ENCODE assay signal across 8 cellular contexts in the genomic region with DNA sequence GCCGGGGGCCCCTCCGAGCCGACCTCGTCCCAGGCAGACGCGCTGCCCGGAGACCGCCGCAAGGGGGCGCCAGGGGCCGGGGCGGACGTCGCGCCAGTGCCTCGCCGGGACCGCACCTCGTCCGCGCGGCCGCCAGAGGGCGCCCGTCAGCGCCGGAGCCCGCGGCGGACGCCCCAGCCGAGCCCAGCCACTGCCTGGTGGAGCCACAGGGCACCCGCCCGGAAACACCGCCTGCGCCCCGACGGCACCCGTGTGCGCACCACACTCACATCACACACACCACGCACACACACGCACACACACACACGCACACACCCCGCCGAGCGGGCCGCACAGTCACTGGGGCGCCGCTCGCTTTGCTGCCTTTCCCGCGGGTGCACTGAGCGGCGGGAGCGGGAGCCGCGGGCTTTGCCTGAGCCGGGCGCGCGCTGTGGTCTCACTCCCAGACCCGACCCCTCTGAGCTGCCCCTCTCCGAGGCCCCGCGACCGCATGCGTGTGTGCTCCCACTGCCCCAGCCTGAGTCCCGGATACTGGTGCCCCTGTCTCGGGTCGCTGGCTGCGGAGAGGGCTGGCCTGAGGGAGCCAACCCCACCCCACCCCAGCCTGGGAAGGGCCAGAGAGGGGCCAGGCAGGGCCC.
DNase-seq lines count a peak whose midpoint lies in the region; ATAC-seq and TF ChIP-seq lines count a peak whose summit lies in the region.

No MANE protein-coding gene starts in this region.

- ATAC-seq in HG03280 (IDR thresholded peaks at IDR 0.05; ENCODE audit: unreplicated experiment) = peak; percentile 84

- H3K27ac ChIP-seq in C4-2B (no peak overlapping the region), ascending aorta (no peak overlapping the region)

- intact Hi-C loops in ascending aorta (cut with DNase I) = no loop called here

- H3K9ac ChIP-seq in iPS-15b (ENCODE audit: low read depth, low read length) = peak overlapping the region; percentile 28

- H3K27me3 ChIP-seq in ascending aorta (no peaks in the 10 kb centered on the region), iPS-15b (ENCODE audit: control insufficient read depth, insufficient read depth, low read length) (peaks cover 12% of the 10 kb centered on the region)

- H3K4me3 ChIP-seq in ascending aorta = peak overlapping the region; percentile 38 to 57
- peak overlapping the region; percentile 65 for H3K4me3 ChIP-seq in iPS-15b (ENCODE audit: low read depth, low read length)
- peak overlapping the region; percentile 46 for H3K4me3 ChIP-seq in skeletal muscle cell (ENCODE audit: low read depth, low read length)

- H3K9me3 ChIP-seq in ascending aorta = no peaks in the 10 kb centered on the region
- H3K9me3 ChIP-seq in iPS-15b (ENCODE audit: control insufficient read depth, insufficient read depth, low read length) = no peaks in the 10 kb centered on the region

- DNase-seq in GM19240 (ENCODE audit: insufficient read length, low spot score) (peak; percentile 50), RPMI7951 (ENCODE audit: low read depth) (peak; percentile 28), ascending aorta (ENCODE audit: low spot score in 2 of 2) (no peak), skeletal muscle cell (ENCODE audit: low read depth) (no peak), NCI-H526 treated with DMSO at 0.1 percent for 48 hours (lab: John Stamatoyannopoulos, UW) (no peak)

- TF ChIP-seq CTCF in C4-2B (conservative IDR thresholded peaks at IDR 0.05) = peak; percentile 99
- peak in 2 of 3 experiments; percentile 30 to 78 for TF ChIP-seq CTCF in ascending aorta (IDR thresholded peaks at IDR 0.05)

- H3K36me3 ChIP-seq in ascending aorta (no peaks in the 10 kb centered on the region), iPS-15b (ENCODE audit: control insufficient read depth, insufficient read depth, low read length) (no peaks in the 10 kb centered on the region)

- no peaks in the 10 kb centered on the region for H3K4me1 ChIP-seq in ascending aorta
- peaks cover 8% of the 10 kb centered on the region for H3K4me1 ChIP-seq in iPS-15b (ENCODE audit: control insufficient read depth, insufficient read depth, low read length)

Comparison
In these comparisons a context has a peak if more than half of its experiments do, and no peak if none do; other contexts are left out.
1. DNase-seq: peak in GM19240 (single experiment) and RPMI7951 (single experiment); none in ascending aorta (0 of 2), skeletal muscle cell (single experiment) and NCI-H526 treated with DMSO at 0.1 percent for 48 hours (single experiment).
2. Peak in every context shown above with its lines, with median percentiles within 50 percentile points of each other: H3K4me3 ChIP-seq.